Comparison of ENCODE assay signal across 29 cellular contexts in genomic region chr6:27267865-27268444, GRCh38. TPM values are rescaled to one million over a fixed set of nuclear protein-coding genes. Genes with fewer than 3 reads are reported as not detected.
A peak's percentile ranks its signal among the peaks of the same experiment; 100 is the strongest.
DNase-seq lines count a peak whose midpoint lies in the region; ATAC-seq and TF ChIP-seq lines count a peak whose summit lies in the region.
"Had no signal": no experiment of that assay in that cellular context is flagged by ENCODE, and none has a peak within 500 bp of the region (broad histone marks: within the 10 kb centered on the region; RNA-seq: fewer than 3 reads in every experiment).

No MANE protein-coding gene starts in this region.

- H3K27ac ChIP-seq in SK-N-SH (ENCODE audit: low read depth in 2 of 2, low read length in 1 of 2) (no peak overlapping the region), iPS DF 6.9 (ENCODE audit: low read length) (no peak overlapping the region), MM.1S (ENCODE audit: low read length) (no peak overlapping the region)
- H3K27ac ChIP-seq: heart right ventricle, HL-60, RWPE1, uterus had no signal

- DNase-seq in NCI-H82 (lab: John Stamatoyannopoulos, UW) (peak; percentile 16), NCI-H82 treated with DMSO at 0.1 percent for 48 hours (lab: John Stamatoyannopoulos, UW; ENCODE audit: unreplicated experiment) (no peak), SK-N-SH (no peak), iPS DF 6.9 (ENCODE audit: low read depth, low spot score) (no peak), progenitor cell of endocrine pancreas (ENCODE audit: low spot score, unreplicated experiment) (no peak), MM.1S (no peak)
- DNase-seq in stimulated activated CD4-positive, alpha-beta T cell treated with anti-CD3 and anti-CD28 coated beads, Interleukin-4, amount 100 ng/mL, for 24 hours: no peak
- DNase-seq: activated CD4-positive, alpha-beta T cell treated with anti-CD3 and anti-CD28 coated beads, Interleukin-2, amount 50 U/mL, for 48 hours; activated naive CD4-positive, alpha-beta T cell treated with anti-CD3 and anti-CD28 coated beads for 36 hours; activated T-cell treated with anti-CD3 and anti-CD28 coated beads, Interleukin-2, amount 50 U/mL, for 1 hour; Calu3; effector CD8-positive, alpha-beta T cell; heart right ventricle; HFFc6; KG1; kidney; NCI-H1930; NCI-H446; stimulated activated CD8-positive, alpha-beta memory T cell treated with anti-CD3 and anti-CD28 coated beads, Interleukin-4, amount 100 ng/mL, for 48 hours; uterus had no signal

- H4K20me1 ChIP-seq in SK-N-SH (ENCODE audit: insufficient read depth): no peaks in the 10 kb centered on the region
- no peaks in the 10 kb centered on the region for H4K20me1 ChIP-seq in MM.1S (ENCODE audit: insufficient read depth, low read length)

- H3K4me1 Mint-ChIP-seq in progenitor cell of endocrine pancreas (ENCODE audit: low read depth): peaks cover 1% of the 10 kb centered on the region
- H3K4me1 Mint-ChIP-seq: central memory CD8-positive, alpha-beta T cell had no signal

- no peaks in the 10 kb centered on the region for H3K79me2 ChIP-seq in SK-N-SH (ENCODE audit: insufficient read depth)
- no peaks in the 10 kb centered on the region for H3K79me2 ChIP-seq in MM.1S (ENCODE audit: low read length)

- TF ChIP-seq CTCF in SK-N-SH (IDR thresholded peaks at IDR 0.05) (no peak), progenitor cell of endocrine pancreas (IDR thresholded peaks at IDR 0.05; ENCODE audit: unreplicated experiment) (no peak), MM.1S (IDR thresholded peaks at IDR 0.05; ENCODE audit: low read length) (no peak)

- H3K36me3 Mint-ChIP-seq in progenitor cell of endocrine pancreas (ENCODE audit: insufficient read depth): no peaks in the 10 kb centered on the region

- H3K27me3 Mint-ChIP-seq in progenitor cell of endocrine pancreas: peaks cover 44% of the 10 kb centered on the region

- H3K4me1 ChIP-seq in SK-N-SH (ENCODE audit: control insufficient read depth in 1 of 2, insufficient read depth in 2 of 2, low read depth in 1 of 2, low read length in 1 of 2) (no peaks in the 10 kb centered on the region), iPS DF 6.9 (ENCODE audit: control insufficient read depth, insufficient read depth, low read length) (no peaks in the 10 kb centered on the region), MM.1S (ENCODE audit: low read length) (no peaks in the 10 kb centered on the region)
- H3K4me1 ChIP-seq: heart right ventricle, uterus had no signal

- TF ChIP-seq EP300 in SK-N-SH (IDR thresholded peaks at IDR 0.05; ENCODE audit: borderline replicate concordance in 1 of 2, low read depth in 1 of 2, low read length in 1 of 2): no peak

- WGBS in SK-N-SH (ENCODE audit: low lambda C conversion rate): 21% methylated on average over 22 of the region's 22 CpGs
- no CpG with 5 or more reads among the region's 22 CpGs for WGBS in iPS DF 6.9 (ENCODE audit: insufficient coverage, insufficient read length)

- H3K36me3 ChIP-seq in SK-N-SH (replicated peaks in 1 of 2; ENCODE audit: control insufficient read depth in 1 of 2, insufficient read depth in 2 of 2, low read length in 1 of 2) (no peaks in the 10 kb centered on the region), iPS DF 6.9 (ENCODE audit: control insufficient read depth, insufficient read depth, low read length) (no peaks in the 10 kb centered on the region), MM.1S (replicated peaks; ENCODE audit: insufficient read depth, low read length) (no peaks in the 10 kb centered on the region)
- H3K36me3 ChIP-seq: heart right ventricle, uterus had no signal

- no peak overlapping the region for H3K4me3 ChIP-seq in SK-N-SH (ENCODE audit: low read depth in 2 of 2, low read length in 1 of 2)
- peak overlapping the region; percentile 4; the same call in 1 of the 2 replicates for H3K4me3 ChIP-seq in iPS DF 6.9 (ENCODE audit: low read length)
- no peak overlapping the region for H3K4me3 ChIP-seq in MM.1S (ENCODE audit: low read length)
- H3K4me3 ChIP-seq: heart right ventricle, uterus had no signal

- POLR2A ChIA-PET in SK-N-SH (lab: Yijun Ruan, JAX): no interaction called here

- H3K9ac ChIP-seq in SK-N-SH: no peak overlapping the region
- no peak overlapping the region for H3K9ac ChIP-seq in MM.1S (ENCODE audit: low read length)

- no peak for ATAC-seq in GM21515 (IDR thresholded peaks at IDR 0.05; ENCODE audit: unreplicated experiment)
- ATAC-seq: heart right ventricle had no signal

- H3K27ac Mint-ChIP-seq in progenitor cell of endocrine pancreas: no peak overlapping the region
- H3K27ac Mint-ChIP-seq: activated naive CD4-positive, alpha-beta T cell treated with anti-CD3 and anti-CD28 coated beads for 36 hours; HFFc6 had no signal

- CTCF ChIA-PET in SK-N-SH (lab: Yijun Ruan, JAX): no interaction called here

- H2AFZ ChIP-seq in SK-N-SH (ENCODE audit: low read depth) (no peak overlapping the region), MM.1S (ENCODE audit: low read length) (no peak overlapping the region)

- H3F3A ChIP-seq in SK-N-SH (replicated peaks; ENCODE audit: insufficient read depth) (no peaks in the 10 kb centered on the region), MM.1S (ENCODE audit: insufficient read depth, low read length) (no peaks in the 10 kb centered on the region)

- no peaks in the 10 kb centered on the region for H3K9me3 Mint-ChIP-seq in progenitor cell of endocrine pancreas (ENCODE audit: low read depth)
- H3K9me3 Mint-ChIP-seq: activated naive CD4-positive, alpha-beta T cell treated with anti-CD3 and anti-CD28 coated beads for 36 hours; central memory CD8-positive, alpha-beta T cell; HFFc6 had no signal

- H3K4me2 ChIP-seq in SK-N-SH (0 out of 2 replicates have a peak overlapping the region, but pooled peaks have one; percentile 38), MM.1S (ENCODE audit: low read depth, low read length) (no peak overlapping the region)

- peaks cover 45% of the 10 kb centered on the region; the same call in 1 of the 2 replicates for H3K27me3 ChIP-seq in SK-N-SH (ENCODE audit: insufficient read depth)
- H3K27me3 ChIP-seq in iPS DF 6.9 (ENCODE audit: control insufficient read depth, insufficient read depth, low read length): peaks cover 2% of the 10 kb centered on the region; the same call in 1 of the 2 replicates
- H3K27me3 ChIP-seq in MM.1S (replicated peaks; ENCODE audit: insufficient read depth, low read length): no peaks in the 10 kb centered on the region

- TF ChIP-seq RAD21 in SK-N-SH (IDR thresholded peaks at IDR 0.05; ENCODE audit: low read length): no peak

- H3K9me3 ChIP-seq in SK-N-SH: no peaks in the 10 kb centered on the region; the same call in 1 of the 2 replicates
- no peaks in the 10 kb centered on the region for H3K9me3 ChIP-seq in iPS DF 6.9 (ENCODE audit: control insufficient read depth, insufficient read depth, low read length)
- no peaks in the 10 kb centered on the region for H3K9me3 ChIP-seq in MM.1S (replicated peaks; ENCODE audit: insufficient read depth, low read length)
- H3K9me3 ChIP-seq: heart right ventricle, uterus had no signal

- peak overlapping the region; percentile 14 for H3K4me3 Mint-ChIP-seq in progenitor cell of endocrine pancreas (ENCODE audit: low read depth)
- H3K4me3 Mint-ChIP-seq: activated naive CD4-positive, alpha-beta T cell treated with anti-CD3 and anti-CD28 coated beads for 36 hours; central memory CD8-positive, alpha-beta T cell; HFFc6 had no signal

- H3K9me2 ChIP-seq in SK-N-SH (no peaks in the 10 kb centered on the region), MM.1S (replicated peaks; ENCODE audit: insufficient read depth, low read length) (no peaks in the 10 kb centered on the region)

TF ChIP-seq in SK-N-SH, 30 proteins besides CTCF, POLR2A, EP300 and RAD21 (continues in another document):
- no peak for TF ChIP-seq RXRA (IDR thresholded peaks at IDR 0.05; ENCODE audit: borderline replicate concordance, low read depth)
- TF ChIP-seq USF2 (IDR thresholded peaks at IDR 0.05; ENCODE audit: borderline replicate concordance, low read depth, low read length): no peak
- no peak for TF ChIP-seq TCF12 (IDR thresholded peaks at IDR 0.05)
- TF ChIP-seq, protein P1, sequence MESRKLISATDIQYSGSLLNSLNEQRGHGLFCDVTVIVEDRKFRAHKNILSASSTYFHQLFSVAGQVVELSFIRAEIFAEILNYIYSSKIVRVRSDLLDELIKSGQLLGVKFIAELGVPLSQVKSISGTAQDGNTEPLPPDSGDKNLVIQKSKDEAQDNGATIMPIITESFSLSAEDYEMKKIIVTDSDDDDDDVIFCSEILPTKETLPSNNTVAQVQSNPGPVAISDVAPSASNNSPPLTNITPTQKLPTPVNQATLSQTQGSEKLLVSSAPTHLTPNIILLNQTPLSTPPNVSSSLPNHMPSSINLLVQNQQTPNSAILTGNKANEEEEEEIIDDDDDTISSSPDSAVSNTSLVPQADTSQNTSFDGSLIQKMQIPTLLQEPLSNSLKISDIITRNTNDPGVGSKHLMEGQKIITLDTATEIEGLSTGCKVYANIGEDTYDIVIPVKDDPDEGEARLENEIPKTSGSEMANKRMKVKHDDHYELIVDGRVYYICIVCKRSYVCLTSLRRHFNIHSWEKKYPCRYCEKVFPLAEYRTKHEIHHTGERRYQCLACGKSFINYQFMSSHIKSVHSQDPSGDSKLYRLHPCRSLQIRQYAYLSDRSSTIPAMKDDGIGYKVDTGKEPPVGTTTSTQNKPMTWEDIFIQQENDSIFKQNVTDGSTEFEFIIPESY (IDR thresholded peaks at IDR 0.05; ENCODE audit: borderline replicate concordance, low read depth): no peak
- no peak for TF ChIP-seq TEAD4 (IDR thresholded peaks at IDR 0.05; ENCODE audit: borderline replicate concordance, insufficient read depth)
- no peak for TF ChIP-seq SIN3A (IDR thresholded peaks at IDR 0.05; ENCODE audit: borderline replicate concordance, low read depth, low read length)

RNA-seq across cellular contexts. Expression of gene PRSS16, which starts 20.5 kb away (rescaled TPM):
- polyA plus RNA-seq in SK-N-SH (2012; rRNA removed): 0.05 and 0.07 TPM in 2 replicates
- 0.06 and 0.12 TPM in 2 replicates for polyA plus RNA-seq in SK-N-SH (2012; cell fraction: cytosol; rRNA removed)
- 0.13 and 0.19 TPM in 2 replicates for polyA plus RNA-seq in SK-N-SH (2012; cell fraction: nucleus; rRNA removed)
- 28.2 and 29.8 TPM in 2 replicates for total RNA-seq in progenitor cell of endocrine pancreas
- total RNA-seq: HFFc6, pulmonary artery endothelial cell had no signal
- polyA plus RNA-seq: heart right ventricle, neural cell had no signal

RNA-seq across cellular contexts. Expression of gene POM121L2, which starts 44.1 kb away (rescaled TPM):
- not detected in 2 replicates for polyA plus RNA-seq in SK-N-SH (2012; rRNA removed)
- not detected in 2 replicates for polyA plus RNA-seq in SK-N-SH (2012; cell fraction: cytosol; rRNA removed)
- not detected in 2 replicates for polyA plus RNA-seq in SK-N-SH (2012; cell fraction: nucleus; rRNA removed)
- not detected in 2 replicates for total RNA-seq in progenitor cell of endocrine pancreas
- total RNA-seq: A172; activated naive CD4-positive, alpha-beta T cell treated with anti-CD3 and anti-CD28 coated beads for 36 hours; Calu3; heart right ventricle; HFFc6; kidney; mesenteric fat pad; pulmonary artery endothelial cell; uterus had no signal
- polyA plus RNA-seq: BJ, heart right ventricle, neural cell had no signal
